ENCODE assay signal across 18 cellular contexts in the genomic region with DNA sequence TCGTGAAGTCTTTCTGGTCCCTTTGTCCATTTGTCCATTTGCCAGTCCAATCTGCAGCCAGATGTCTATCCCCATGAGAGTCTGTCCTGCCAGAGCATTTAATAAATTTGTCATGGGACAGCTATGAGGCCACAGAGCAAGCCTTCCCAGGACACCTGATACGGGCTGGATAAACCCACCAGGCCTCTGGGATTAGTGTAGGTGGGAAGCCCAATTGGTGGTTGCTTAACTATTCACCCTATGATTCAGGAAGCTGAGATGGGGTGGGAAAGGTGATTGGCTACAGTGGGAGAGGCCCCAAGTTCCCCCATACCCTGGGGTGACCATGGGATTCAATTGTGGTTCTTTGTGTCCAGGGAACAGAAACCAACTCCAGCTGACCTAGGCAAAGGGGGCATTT. TPM values are rescaled to one million over a fixed set of nuclear protein-coding genes. Genes with fewer than 3 reads are reported as not detected.
"Had no signal": no experiment of that assay in that cellular context is flagged by ENCODE, and none has a peak within 500 bp of the region (broad histone marks: within the 10 kb centered on the region; RNA-seq: fewer than 3 reads in every experiment).

No MANE protein-coding gene starts in this region.

- H3K27ac Mint-ChIP-seq: activated naive CD4-positive, alpha-beta T cell treated with anti-CD3 and anti-CD28 coated beads for 36 hours; activated T-cell treated with anti-CD3 and anti-CD28 coated beads, Interleukin-2, amount 50 U/mL, for 72 hours had no signal

- H3K27ac ChIP-seq: lower lobe of right lung, neutrophil, spleen, upper lobe of left lung had no signal

- ATAC-seq: activated T-cell treated with anti-CD3 and anti-CD28 coated beads, Interleukin-2, amount 50 U/mL, for 72 hours; esophagus mucosa; lower lobe of right lung; naive thymus-derived CD4-positive, alpha-beta T cell; right cardiac atrium had no signal

- H3K36me3 ChIP-seq: lower lobe of right lung, neutrophil, spleen, upper lobe of left lung had no signal

- H3K4me3 Mint-ChIP-seq: activated naive CD4-positive, alpha-beta T cell treated with anti-CD3 and anti-CD28 coated beads for 36 hours; activated T-cell treated with anti-CD3 and anti-CD28 coated beads, Interleukin-2, amount 50 U/mL, for 72 hours; naive thymus-derived CD4-positive, alpha-beta T cell had no signal

- H3K27me3 ChIP-seq: neutrophil, spleen, upper lobe of left lung had no signal

- H3K4me1 ChIP-seq: lower lobe of right lung had no signal

- DNase-seq: activated CD4-positive, alpha-beta T cell treated with anti-CD3 and anti-CD28 coated beads, Interleukin-2, amount 50 U/mL, for 1 hour; activated CD4-positive, CD25-positive, alpha-beta regulatory T cell; activated naive CD4-positive, alpha-beta T cell treated with anti-CD3 and anti-CD28 coated beads for 36 hours; activated T-cell treated with anti-CD3 and anti-CD28 coated beads, Interleukin-2, amount 50 U/mL, for 72 hours; central memory CD4-positive, alpha-beta T cell; dermis blood vessel endothelial cell; foreskin fibroblast; glutamatergic neuron; lower lobe of right lung; right cardiac atrium; spleen; stimulated activated CD4-positive, alpha-beta T cell treated with anti-CD3 and anti-CD28 coated beads, Interleukin-1b, Interleukin-23, amount 100 ng/mL, for 48 hours; stimulated activated naive CD4-positive, alpha-beta T cell; T-helper 2 cell had no signal

- H3K4me3 ChIP-seq: lower lobe of right lung, spleen, upper lobe of left lung had no signal

- H3K9me3 ChIP-seq: lower lobe of right lung, neutrophil, upper lobe of left lung had no signal

RNA-seq across cellular contexts. Expression of a gene that starts 40.0 kb away (rescaled TPM):
- total RNA-seq: dermis blood vessel endothelial cell had no signal
- polyA plus RNA-seq: naive thymus-derived CD4-positive, alpha-beta T cell; right cardiac atrium had no signal
